Comparison of ENCODE assay signal across 20 cellular contexts in the genomic region with DNA sequence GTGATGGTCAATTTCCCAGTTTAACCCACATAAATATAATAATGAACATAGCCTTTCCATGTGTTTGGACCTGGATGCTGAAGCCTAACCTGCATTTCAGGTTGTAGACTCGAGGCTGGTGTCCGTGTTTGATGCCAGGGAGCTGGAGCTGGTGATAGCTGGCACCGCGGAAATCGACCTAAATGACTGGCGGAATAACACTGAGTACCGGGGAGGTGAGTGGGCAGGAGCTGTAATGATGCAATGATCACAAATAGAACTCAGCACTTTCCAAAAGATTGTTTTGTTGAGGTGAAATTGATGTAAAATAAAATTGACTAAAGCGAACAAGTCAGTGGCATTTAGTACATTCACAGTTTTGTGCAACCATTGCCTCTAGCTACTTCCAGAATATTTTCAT. TPM values are rescaled to one million over a fixed set of nuclear protein-coding genes. Genes with fewer than 3 reads are reported as not detected.
DNase-seq lines count a peak whose midpoint lies in the region; ATAC-seq, FAIRE-seq and TF ChIP-seq lines count a peak whose summit lies in the region.
"Had no signal": no experiment of that assay in that cellular context is flagged by ENCODE, and none has a peak within 500 bp of the region (broad histone marks: within the 10 kb centered on the region; RNA-seq: fewer than 3 reads in every experiment).

No MANE protein-coding gene starts in this region.

- DNase-seq in DND-41 (peak; percentile 1), bronchial epithelial cell (ENCODE audit: low read depth) (no peak), head of caudate nucleus (peak in 41 of 42 donors; percentile 9 to 84 (median 51)), superior temporal gyrus (ENCODE audit: extremely low spot score) (peak; percentile 51), BE2C (no peak), GM03348 (ENCODE audit: low spot score) (no peak), DMS 273 (lab: John Stamatoyannopoulos, UW; ENCODE audit: unreplicated experiment) (no peak)
- no peak for DNase-seq in activated T-cell treated with anti-CD3 and anti-CD28 coated beads, Interleukin-2, amount 50 U/mL, for 4 hours
- DNase-seq: 8988T; C1 segment of cervical spinal cord; Caco-2; CD4-positive, CD25-positive, alpha-beta regulatory T cell; DMS153; DMS79; GF-D8; GM23248 had no signal

- H3K4me1 Mint-ChIP-seq in activated T-cell treated with anti-CD3 and anti-CD28 coated beads, Interleukin-2, amount 50 U/mL, for 4 hours (ENCODE audit: low read depth), result peaks cover 24% of the 10 kb centered on the region
- H3K4me1 Mint-ChIP-seq: B cell had no signal

- H3K27me3 Mint-ChIP-seq in activated T-cell treated with anti-CD3 and anti-CD28 coated beads, Interleukin-2, amount 50 U/mL, for 4 hours (ENCODE audit: low read depth), result no peaks in the 10 kb centered on the region

- no peak overlapping the region for H2AFZ ChIP-seq in DND-41 (ENCODE audit: low read depth, low read length)
- H2AFZ ChIP-seq: GM23248 had no signal

- H3K36me3 ChIP-seq in DND-41 (ENCODE audit: insufficient read depth, low read length) (no peaks in the 10 kb centered on the region), bronchial epithelial cell (ENCODE audit: control insufficient read depth, insufficient read depth, low read length) (no peaks in the 10 kb centered on the region), BE2C (no peaks in the 10 kb centered on the region)
- H3K36me3 ChIP-seq: HAP-1 had no signal

- no peak overlapping the region for H3K9ac ChIP-seq in DND-41 (ENCODE audit: low read depth, low read length)
- H3K9ac ChIP-seq: GM23248 had no signal

- no peak overlapping the region for H3K4me3 Mint-ChIP-seq in activated T-cell treated with anti-CD3 and anti-CD28 coated beads, Interleukin-2, amount 50 U/mL, for 4 hours
- H3K4me3 Mint-ChIP-seq: B cell; CD4-positive, CD25-positive, alpha-beta regulatory T cell had no signal

- H3K9me3 ChIP-seq in DND-41 (ENCODE audit: insufficient read depth, low read length, severe bottlenecking) (no peaks in the 10 kb centered on the region), BE2C (no peaks in the 10 kb centered on the region)
- H3K9me3 ChIP-seq: Caco-2, HAP-1 had no signal

- no peaks in the 10 kb centered on the region for H3K79me2 ChIP-seq in DND-41 (ENCODE audit: insufficient read depth, low read length)

- H3K9me3 Mint-ChIP-seq in activated T-cell treated with anti-CD3 and anti-CD28 coated beads, Interleukin-2, amount 50 U/mL, for 4 hours, result peaks cover under 1% of the 10 kb centered on the region

- H3K36me3 Mint-ChIP-seq in activated T-cell treated with anti-CD3 and anti-CD28 coated beads, Interleukin-2, amount 50 U/mL, for 4 hours (ENCODE audit: insufficient read depth), result no peaks in the 10 kb centered on the region

- H3K4me2 ChIP-seq in DND-41 (ENCODE audit: insufficient read depth, low read length), result no peak overlapping the region

- H3K4me3 ChIP-seq in DND-41 (ENCODE audit: low read depth in 1 of 2, low read length in 2 of 2), result no peak overlapping the region
- H3K4me3 ChIP-seq in bronchial epithelial cell (ENCODE audit: low read depth, low read length), result no peak overlapping the region
- no peak overlapping the region for H3K4me3 ChIP-seq in BE2C (ENCODE audit: low read depth, low read length)
- H3K4me3 ChIP-seq: GM12878, GM23248, HAP-1 had no signal

- TF ChIP-seq CTCF in DND-41 (IDR thresholded peaks at IDR 0.05; ENCODE audit: borderline replicate concordance, extremely low read depth, low read length, poor library complexity, severe bottlenecking) (no peak), bronchial epithelial cell (IDR thresholded peaks at IDR 0.05; ENCODE audit: insufficient read depth, low read length, severe bottlenecking) (no peak), BE2C (IDR thresholded peaks at IDR 0.05; ENCODE audit: low read depth, low read length) (no peak)

- peak; percentile 70 for FAIRE-seq in bronchial epithelial cell (lab: Jason Lieb, UNC)
- FAIRE-seq: D721Med, GM12878 had no signal

- H3K27me3 ChIP-seq in DND-41 (ENCODE audit: insufficient read depth, low read length, poor library complexity) (no peaks in the 10 kb centered on the region), bronchial epithelial cell (ENCODE audit: control insufficient read depth, insufficient read depth, low read length) (no peaks in the 10 kb centered on the region), BE2C (no peaks in the 10 kb centered on the region; the same call in 1 of the 2 replicates)

- no peaks in the 10 kb centered on the region for H4K20me1 ChIP-seq in DND-41 (ENCODE audit: insufficient read depth, low read length)

- peaks cover 53% of the 10 kb centered on the region for H3K4me1 ChIP-seq in DND-41 (ENCODE audit: insufficient read depth, low read length)
- no peaks in the 10 kb centered on the region for H3K4me1 ChIP-seq in BE2C
- H3K4me1 ChIP-seq: HAP-1 had no signal

- intact Hi-C loops in head of caudate nucleus (cut with DNase I), result no loop called here

- no peak for ATAC-seq in DND-41 (ENCODE audit: insufficient read depth, low read depth)
- no peak for ATAC-seq in activated T-cell treated with anti-CD3 and anti-CD28 coated beads, Interleukin-2, amount 50 U/mL, for 4 hours
- ATAC-seq: GM12878 had no signal

- H3K27ac ChIP-seq in DND-41 (ENCODE audit: low read length), result peak overlapping the region; percentile 96
- H3K27ac ChIP-seq: GM23248 had no signal

RNA-seq across cellular contexts. Expression of gene STK17A, which starts 30.8 kb away (rescaled TPM):
- 55.2 and 79.5 TPM in 2 replicates for total RNA-seq in bronchial epithelial cell
- 5.7 TPM for polyA plus RNA-seq in BE2C (2012; ENCODE audit: insufficient read depth, insufficient read length, low read depth)
- 10 to 100 TPM; 32.0 to 40.1 (median 33.3) TPM for total RNA-seq in activated T-cell treated with anti-CD3 and anti-CD28 coated beads, Interleukin-2, amount 50 U/mL, for 4 hours

Comparison
In these comparisons a context has a peak if more than half of its experiments do, and no peak if none do; other contexts are left out.
1. DNase-seq: peak in DND-41 (single experiment), head of caudate nucleus (41 of 42) and superior temporal gyrus (single experiment); none in bronchial epithelial cell (single experiment), BE2C (single experiment), activated T-cell treated with anti-CD3 and anti-CD28 coated beads, Interleukin-2, amount 50 U/mL, for 4 hours (single experiment), GM03348 (single experiment) and DMS 273 (single experiment).